In the genomic region with DNA sequence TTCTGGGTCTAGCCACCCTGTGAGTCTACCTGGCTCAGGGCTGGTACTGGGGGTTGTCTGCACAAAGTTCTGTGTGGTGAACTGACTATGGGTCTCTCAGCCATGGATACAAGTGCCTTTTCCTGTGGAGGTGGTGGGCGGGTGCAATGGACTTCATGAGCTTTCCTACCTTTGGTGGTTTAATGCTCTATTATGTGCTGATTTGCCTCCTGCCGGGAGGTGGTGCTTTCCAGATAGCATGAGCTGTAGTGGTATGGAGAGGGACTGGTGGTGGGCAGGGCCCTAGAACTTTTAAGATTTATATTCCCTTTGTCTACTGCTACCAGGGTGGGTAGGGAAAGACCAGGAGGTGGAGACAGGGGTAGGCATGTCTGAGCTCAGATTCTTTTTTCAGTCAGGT, we compare ENCODE assay signal across 7 cellular contexts.
"Had no signal": no experiment of that assay in that cellular context is flagged by ENCODE, and none has a peak within 500 bp of the region (broad histone marks: within the 10 kb centered on the region; RNA-seq: fewer than 3 reads in every experiment).

No MANE protein-coding gene starts in this region.

- H3K4me3 ChIP-seq: K562 had no signal

- H3K4me3 Mint-ChIP-seq: IgD-negative memory B cell had no signal

- DNase-seq: IMR-90, KBM-7, KG1 had no signal

- H3K36me3 Mint-ChIP-seq: IgD-negative memory B cell had no signal

- ATAC-seq: HepG2, K562 had no signal

- H3K4me1 Mint-ChIP-seq: IgD-negative memory B cell had no signal

- H3K27ac Mint-ChIP-seq: IgD-negative memory B cell had no signal

- H3K27ac ChIP-seq: HL-60 had no signal
